ENCODE assay signal across 24 cellular contexts in the genomic region with DNA sequence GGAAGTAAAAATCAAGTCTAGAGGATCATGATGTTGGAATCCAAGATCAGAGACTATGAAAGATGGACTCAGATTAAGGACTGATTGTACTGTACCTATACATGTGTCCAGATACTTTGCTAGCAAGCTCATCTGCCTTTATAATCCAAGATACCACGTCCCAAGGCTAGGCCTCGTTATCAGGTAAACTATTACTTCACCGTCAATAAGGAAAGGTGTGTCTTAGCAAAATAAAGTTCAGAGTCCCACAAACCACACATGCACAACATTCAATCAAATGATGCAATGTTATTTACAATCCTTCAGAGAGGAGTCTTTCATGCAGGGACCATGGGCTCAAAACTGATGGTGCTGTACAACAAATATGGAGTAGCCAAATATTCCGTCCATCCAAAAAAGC.
"Had no signal": no experiment of that assay in that cellular context is flagged by ENCODE, and none has a peak within 500 bp of the region (broad histone marks: within the 10 kb centered on the region; RNA-seq: fewer than 3 reads in every experiment).

No MANE protein-coding gene starts in this region.

- H3K9ac ChIP-seq: neural progenitor cell, parathyroid adenoma had no signal

- H3K4me1 ChIP-seq: parathyroid adenoma, psoas muscle, right lobe of liver, sigmoid colon, stomach, thyroid gland, tibial nerve, upper lobe of left lung, vagina had no signal

- ATAC-seq: psoas muscle; right cardiac atrium; right lobe of liver; stimulated activated effector memory CD8-positive, alpha-beta T cell treated with anti-CD3 and anti-CD28 coated beads, Interleukin-12 subunit alpha, Interleukin-12 subunit beta, amount 100 ng/mL, for 72 hours; stimulated activated naive B cell treated with anti-CD40 and anti-IgM and Interleukin-4, amounts not matched to agents 10 μg/mL and 1 μg/mL and 100 μg/mL, for 72 hours had no signal

- DNase-seq: occipital lobe; ovary; posterior cingulate gyrus; psoas muscle; right cardiac atrium; right lobe of liver; sigmoid colon; small intestine; stimulated activated CD4-positive, alpha-beta T cell treated with anti-CD3 and anti-CD28 coated beads, Interleukin-15, amount 100 ng/mL, for 24 hours; stimulated activated CD4-positive, alpha-beta T cell treated with anti-CD3 and anti-CD28 coated beads, Interleukin-2, amount 100 ng/mL, for 24 hours; stimulated activated CD4-positive, alpha-beta T cell treated with anti-CD3 and anti-CD28 coated beads, Interleukin-2, amount 100 ng/mL, for 48 hours; stimulated activated CD4-positive, alpha-beta T cell treated with anti-CD3 and anti-CD28 coated beads, Interleukin-4, amount 100 ng/mL, for 24 hours; stimulated activated naive B cell treated with anti-CD40 and anti-IgM and Interleukin-4, amounts not matched to agents 10 μg/mL and 1 μg/mL and 100 μg/mL, for 72 hours; stimulated activated naive CD4-positive, alpha-beta T cell treated with Interleukin-2 at 50 U/mL for 16 hours; stomach; thyroid gland; trophoblast cell; upper lobe of left lung had no signal

- H3K36me3 ChIP-seq: neural progenitor cell, ovary, right lobe of liver, sigmoid colon, stomach, thoracic aorta, thyroid gland, tibial nerve, upper lobe of left lung, vagina had no signal

- H3K27ac ChIP-seq: neural progenitor cell, ovary, parathyroid adenoma, psoas muscle, right lobe of liver, sigmoid colon, stomach, thoracic aorta, thyroid gland, tibial nerve, upper lobe of left lung, vagina had no signal

- H3K27me3 ChIP-seq: neural progenitor cell, ovary, right lobe of liver, sigmoid colon, stomach, thyroid gland, tibial nerve, upper lobe of left lung, vagina had no signal

- H3K79me2 ChIP-seq: parathyroid adenoma had no signal

- H3K4me2 ChIP-seq: neural progenitor cell had no signal

- H3K9me3 ChIP-seq: ovary, psoas muscle, right lobe of liver, stomach, thoracic aorta, thyroid gland, vagina had no signal

- H3K4me3 ChIP-seq: neural progenitor cell, ovary, psoas muscle, right lobe of liver, sigmoid colon, stomach, thoracic aorta, thyroid gland, tibial nerve, upper lobe of left lung, vagina had no signal
